In genomic region chr3:129461461-129462146, GRCh38 we compare ENCODE assay signal across 1 cellular context.
TF ChIP-seq lines count a peak whose summit lies in the region.

No MANE protein-coding gene starts in this region.

TF ChIP-seq in K562, 482 proteins besides CTCF, POLR2A, EP300 and RAD21 (continues in another document):
- TF ChIP-seq CBFA2T2 (conservative IDR thresholded peaks at IDR 0.05) (peak; percentile 94), SMAD3 (CRISPR knock-in tag; conservative IDR thresholded peaks at IDR 0.05) (no peak), HMG20B (CRISPR knock-in tag; IDR thresholded peaks at IDR 0.05) (no peak), BCL6 (CRISPR knock-in tag; IDR thresholded peaks at IDR 0.05) (no peak), EHMT2 (IDR thresholded peaks at IDR 0.05) (no peak), ZNF76 (CRISPR knock-in tag; IDR thresholded peaks at IDR 0.05; ENCODE audit: borderline replicate concordance) (no peak), NCOA2 (IDR thresholded peaks at IDR 0.05; ENCODE audit: partially characterized antibody in 2 of 2) (no peak), ZNF507 (tag; conservative IDR thresholded peaks at IDR 0.05) (no peak), MAX (CRISPR knock-in tag; IDR thresholded peaks at IDR 0.05) (no peak), PRMT5 (CRISPR knock-in tag; IDR thresholded peaks at IDR 0.05) (no peak), ZNF253 (CRISPR knock-in tag; conservative IDR thresholded peaks at IDR 0.05) (no peak), PBX2 (CRISPR knock-in tag; IDR thresholded peaks at IDR 0.05; ENCODE audit: low read depth) (no peak), PBX2 (tag; conservative IDR thresholded peaks at IDR 0.05; ENCODE audit: low read depth) (peak; percentile 48; the same call in 1 of the 2 replicates), TCF7L2 (IDR thresholded peaks at IDR 0.05; ENCODE audit: low read depth, low read length) (no peak), HMGN3 (IDR thresholded peaks at IDR 0.05; ENCODE audit: borderline replicate concordance, extremely low read depth, insufficient read length, low read depth, low read length) (peak; percentile 54), ZNF407 (IDR thresholded peaks at IDR 0.05; ENCODE audit: low read depth) (no peak), OTX1 (CRISPR knock-in tag; IDR thresholded peaks at IDR 0.05) (no peak), GABPA (tag; conservative IDR thresholded peaks at IDR 0.05; ENCODE audit: low read depth) (no peak), CTCFL (IDR thresholded peaks at IDR 0.05; ENCODE audit: borderline replicate concordance, insufficient read depth, low read depth, low read length, poor library complexity, severe bottlenecking) (no peak), ILK (tag; IDR thresholded peaks at IDR 0.05; ENCODE audit: borderline replicate concordance, low read depth) (no peak), ZNF408 (CRISPR knock-in tag; IDR thresholded peaks at IDR 0.05; ENCODE audit: low read depth) (no peak), CREBBP (IDR thresholded peaks at IDR 0.05; ENCODE audit: low read depth, low read length) (no peak), ATF2 (CRISPR knock-in tag; IDR thresholded peaks at IDR 0.05) (no peak), TARDBP (IDR thresholded peaks at IDR 0.05) (no peak; the same call in 1 of the 2 replicates), NR0B1 (IDR thresholded peaks at IDR 0.05; ENCODE audit: partially characterized antibody) (no peak), ETS2 (tag; IDR thresholded peaks at IDR 0.05; ENCODE audit: borderline replicate concordance, poor library complexity, severe bottlenecking) (no peak), DPF2 (IDR thresholded peaks at IDR 0.05) (peak; percentile 99), BACH1 (tag; IDR thresholded peaks at IDR 0.05) (no peak), POLR2H (tag; IDR thresholded peaks at IDR 0.05; ENCODE audit: low read depth) (no peak), ZNF274 (IDR thresholded peaks at IDR 0.05; ENCODE audit: borderline replicate concordance, low read depth, low read length) (no peak), ZNF282 (CRISPR knock-in tag; IDR thresholded peaks at IDR 0.05) (no peak), KDM2B (CRISPR knock-in tag; IDR thresholded peaks at IDR 0.05) (no peak), MLX (CRISPR knock-in tag; conservative IDR thresholded peaks at IDR 0.05) (no peak), THAP7 (CRISPR knock-in tag; IDR thresholded peaks at IDR 0.05) (no peak), RFX5 (IDR thresholded peaks at IDR 0.05; ENCODE audit: low read depth, low read length) (no peak), KLF13 (tag; IDR thresholded peaks at IDR 0.05; ENCODE audit: borderline replicate concordance, low read depth) (no peak), ZNF197 (CRISPR knock-in tag; IDR thresholded peaks at IDR 0.05; ENCODE audit: low read depth) (no peak; the same call in 1 of the 2 replicates), BRCA1 (IDR thresholded peaks at IDR 0.05) (no peak), BRCA1 (CRISPR knock-in tag; IDR thresholded peaks at IDR 0.05) (no peak), NFE2L1 (tag; IDR thresholded peaks at IDR 0.05; ENCODE audit: borderline replicate concordance, low read depth) (no peak), ZKSCAN1 (IDR thresholded peaks at IDR 0.05; ENCODE audit: low read depth, low read length) (no peak), ZNF124 (CRISPR knock-in tag; IDR thresholded peaks at IDR 0.05) (no peak), ZNF280A (IDR thresholded peaks at IDR 0.05; ENCODE audit: low read depth, partially characterized antibody) (no peak), E2F4 (CRISPR knock-in tag; IDR thresholded peaks at IDR 0.05; ENCODE audit: low read depth) (no peak), ZNF146 (CRISPR knock-in tag; IDR thresholded peaks at IDR 0.05; ENCODE audit: unreplicated experiment) (no peak), SIRT6 (IDR thresholded peaks at IDR 0.05; ENCODE audit: low read depth, low read length) (no peak), U2AF2 (optimal IDR thresholded peaks at IDR 0.05; ENCODE audit: low read depth, low read length) (no peak), XRCC5 (IDR thresholded peaks at IDR 0.05; ENCODE audit: low read depth, low read length) (no peak)
